In the genomic region with DNA sequence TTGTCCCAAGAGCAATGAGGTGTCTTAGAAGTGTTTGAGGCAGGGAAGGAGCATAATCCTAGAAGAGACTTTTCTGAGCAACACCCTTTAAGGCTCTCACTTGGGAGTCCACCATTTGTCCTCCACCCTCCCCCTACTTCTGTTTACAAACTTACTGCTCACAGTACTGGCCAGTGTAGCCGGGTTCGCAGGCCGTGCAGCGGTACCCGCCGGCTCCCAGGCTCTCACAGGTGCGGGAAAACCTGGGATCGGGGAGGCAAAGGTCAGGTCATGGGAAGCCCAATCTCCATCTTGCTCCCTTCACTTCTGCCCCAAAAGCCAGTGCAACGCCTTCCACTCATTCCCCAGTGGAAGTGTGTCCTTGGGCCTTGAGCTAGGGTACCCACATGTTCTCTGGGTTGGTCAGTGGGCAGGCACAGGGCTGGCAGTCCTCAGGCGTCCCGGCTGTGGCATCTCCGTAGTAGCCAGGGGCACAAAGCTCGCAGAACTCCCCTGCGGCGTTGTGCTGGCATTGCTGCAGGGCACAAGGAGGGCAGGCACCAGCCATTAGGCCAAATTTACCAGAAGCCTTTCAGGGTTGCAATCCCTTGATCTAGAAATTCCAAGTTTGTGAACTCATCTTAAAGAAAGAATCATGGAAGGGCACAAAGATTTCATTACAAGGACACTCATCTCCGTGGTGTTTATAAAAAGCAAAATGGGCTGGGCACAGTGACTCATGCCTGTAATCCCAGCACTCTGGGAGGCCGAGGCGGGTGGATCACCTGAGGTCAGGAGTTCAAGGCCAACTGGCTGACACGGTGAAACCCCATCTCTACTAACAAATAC, we compare ENCODE assay signal across 15 cellular contexts. TPM values are rescaled to one million over a fixed set of nuclear protein-coding genes. Genes with fewer than 3 reads are reported as not detected.
DNase-seq lines count a peak whose midpoint lies in the region; ATAC-seq, FAIRE-seq and TF ChIP-seq lines count a peak whose summit lies in the region.
"Had no signal": no experiment of that assay in that cellular context is flagged by ENCODE, and none has a peak within 500 bp of the region (broad histone marks: within the 10 kb centered on the region; RNA-seq: fewer than 3 reads in every experiment).

No MANE protein-coding gene starts in this region.

- H3K9me3 ChIP-seq in esophagus muscularis mucosa = no peaks in the 10 kb centered on the region
- H3K9me3 ChIP-seq in psoas muscle = no peaks in the 10 kb centered on the region
- no peaks in the 10 kb centered on the region for H3K9me3 ChIP-seq in ovary

- intact Hi-C loops in esophagus muscularis mucosa (cut with DNase I) = no loop called here
- intact Hi-C loops in psoas muscle (cut with DNase I) = no loop called here
- intact Hi-C loops in ovary (cut with DNase I) = loop anchor here in 2 of 4 donors (10.0 kb wide), 1 partner anchor 103 kb away; no protein-coding TSS in a partner anchor

- TF ChIP-seq CTCF in esophagus muscularis mucosa (IDR thresholded peaks at IDR 0.05) (no peak), psoas muscle (IDR thresholded peaks at IDR 0.05) (no peak), ovary (IDR thresholded peaks at IDR 0.05) (no peak)

- DNase-seq in Daoy (ENCODE audit: low read depth) = peak; percentile 56
- peak; percentile 51 for DNase-seq in RCC 7860 (ENCODE audit: low spot score)
- no peak for DNase-seq in esophagus muscularis mucosa (ENCODE audit: extremely low spot score)
- DNase-seq in psoas muscle = no peak
- DNase-seq in ovary = no peak
- no peak for DNase-seq in left lobe of liver (ENCODE audit: low spot score)
- DNase-seq: activated naive CD4-positive, alpha-beta T cell treated with anti-CD3 and anti-CD28 coated beads, Interleukin-2, amount 50 U/mL, for 16 hours; CD4-positive, alpha-beta T cell; kidney; NCI-H524; nucleus accumbens had no signal

- ATAC-seq in psoas muscle = peak; percentile 52 to 76 (median 68)
- no peak for ATAC-seq in GM21619 (IDR thresholded peaks at IDR 0.05; ENCODE audit: unreplicated experiment)
- ATAC-seq in GM21515 (IDR thresholded peaks at IDR 0.05; ENCODE audit: unreplicated experiment) = no peak
- no peak for ATAC-seq in left lobe of liver

- TF ChIP-seq POLR2A in esophagus muscularis mucosa (IDR thresholded peaks at IDR 0.05; ENCODE audit: low read depth) (no peak), ovary (IDR thresholded peaks at IDR 0.05) (no peak)

- FAIRE-seq in RCC 7860 (lab: Jason Lieb, UNC) = no peak
- FAIRE-seq: kidney had no signal

- TF ChIP-seq EP300 in esophagus muscularis mucosa (IDR thresholded peaks at IDR 0.05) (no peak), ovary (IDR thresholded peaks at IDR 0.05) (no peak)

- WGBS in esophagus muscularis mucosa = 50% methylated on average over 5 of the region's 19 CpGs
- 82 to 88% (median 85%) methylated on average over 19 of the region's 19 CpGs for WGBS in psoas muscle, 3 donors
- 82 to 89% (median 85%) methylated on average over 19 of the region's 19 CpGs for WGBS in ovary, 3 donors

- no peak overlapping the region for H3K4me3 ChIP-seq in esophagus muscularis mucosa
- H3K4me3 ChIP-seq in psoas muscle = no peak overlapping the region
- H3K4me3 ChIP-seq in ovary = no peak overlapping the region
- H3K4me3 ChIP-seq: SK-N-MC had no signal

- H3K27me3 ChIP-seq in esophagus muscularis mucosa (no peaks in the 10 kb centered on the region), psoas muscle (ENCODE audit: insufficient read depth in 3 of 3, low read length in 2 of 3) (no peaks in the 10 kb centered on the region), ovary (no peaks in the 10 kb centered on the region)

- H3K36me3 ChIP-seq in esophagus muscularis mucosa (peaks cover 71 to 98% (median 95%) of the 10 kb centered on the region in 4 donors), psoas muscle (ENCODE audit: insufficient read depth in 1 of 2, low read depth in 1 of 2) (peaks cover 5 to 79% of the 10 kb centered on the region in 2 donors), ovary (no peaks in the 10 kb centered on the region)

- H3K4me1 ChIP-seq in esophagus muscularis mucosa = peaks cover 4 to 18% (median 14%) of the 10 kb centered on the region in 4 donors
- H3K4me1 ChIP-seq in psoas muscle = no peaks in the 10 kb centered on the region
- H3K4me1 ChIP-seq in ovary (ENCODE audit: insufficient read depth) = no peaks in the 10 kb centered on the region

- peak overlapping the region; percentile 73 to 87 (median 78) for H3K27ac ChIP-seq in esophagus muscularis mucosa (replicated peaks in 1 of 4)
- no peak overlapping the region for H3K27ac ChIP-seq in psoas muscle
- no peak overlapping the region for H3K27ac ChIP-seq in ovary
- H3K27ac ChIP-seq: SK-N-MC had no signal

RNA-seq across cellular contexts. Expression of a gene that starts 49.8 kb away (rescaled TPM):
- total RNA-seq in Daoy (2014; rRNA removed; shearing (Covaris generic)) = not detected in 2 replicates
- total RNA-seq in esophagus muscularis mucosa = not detected
- under 1 TPM in 1 of 4 donors, not detected in 3; 0.04 TPM for total RNA-seq in psoas muscle
- 1 to 10 TPM in 2 of 3 donors, under 1 TPM in 1; 0.48 to 1.7 (median 1.1) TPM for polyA plus RNA-seq in psoas muscle
- under 1 TPM in 6 of 7 donors, not detected in 1; 0.07 to 0.48 (median 0.20) TPM for total RNA-seq in ovary
- under 1 TPM in 1 of 2 donors, not detected in 1; 0.88 TPM for polyA plus RNA-seq in ovary
- not detected for total RNA-seq in left lobe of liver
- total RNA-seq: CD4-positive, alpha-beta T cell; temporal lobe had no signal

Comparison
In these comparisons a context has a peak if more than half of its experiments do, and no peak if none do; other contexts are left out.
1. DNase-seq: peak in Daoy (single experiment) and RCC 7860 (single experiment); none in esophagus muscularis mucosa (single experiment), psoas muscle (0 of 2), ovary (0 of 5) and left lobe of liver (single experiment).
2. H3K27ac ChIP-seq: peak in esophagus muscularis mucosa (4 of 4); none in psoas muscle (single experiment) and ovary (0 of 2).
3. ATAC-seq: peak in psoas muscle (4 of 4); none in GM21619 (single experiment), GM21515 (single experiment) and left lobe of liver (single experiment).